7 cellular contexts compared by ENCODE assay signal in the genomic region with DNA sequence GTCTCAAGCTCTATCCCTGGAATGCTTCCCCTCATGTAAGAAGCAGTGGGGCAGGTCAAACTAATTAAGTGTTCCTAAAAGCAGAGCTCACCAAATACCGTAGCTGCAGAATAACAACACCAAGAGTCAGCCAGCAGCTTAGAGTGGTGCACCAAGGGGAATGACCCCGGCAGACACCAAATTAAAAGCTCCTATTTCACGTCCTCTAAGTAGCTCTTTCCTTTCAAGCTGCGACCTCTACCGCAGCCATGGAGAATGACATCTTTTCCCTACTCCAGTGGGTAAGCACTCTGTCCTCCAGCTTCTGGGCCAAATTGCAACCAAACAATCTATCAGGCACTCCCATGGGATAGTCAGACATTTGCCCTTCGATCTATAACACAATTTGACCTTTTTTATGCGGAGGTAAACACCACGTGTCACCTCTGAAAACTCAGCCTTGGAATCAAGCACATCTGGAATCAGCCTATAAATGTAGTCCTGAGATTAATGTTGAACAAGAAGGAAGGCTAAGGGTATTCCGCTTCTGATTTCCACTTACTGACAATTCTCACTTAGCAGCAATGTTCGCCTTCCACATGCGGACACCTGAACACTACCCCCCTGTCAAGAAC.
DNase-seq lines count a peak whose midpoint lies in the region; ATAC-seq and TF ChIP-seq lines count a peak whose summit lies in the region.

No MANE protein-coding gene starts in this region.

- in situ Hi-C loops in T47D (cut with HindIII; ENCODE audit: low pct_unique_long_range_greater_than_20kb, low sequenced_read_pairs) = no loop called here

- no peaks in the 10 kb centered on the region for H3K9me3 ChIP-seq in tibial nerve

- peaks cover 0 to 11% (median 4%) of the 10 kb centered on the region in 4 donors for H3K4me1 ChIP-seq in tibial nerve

- TF ChIP-seq POLR2A in tibial nerve (IDR thresholded peaks at IDR 0.05) = no peak

- no peak overlapping the region for H3K27ac ChIP-seq in tibial nerve

- H3K36me3 ChIP-seq in GM06990 (ENCODE audit: control insufficient read depth, insufficient read depth, low read length) (no peaks in the 10 kb centered on the region), kidney epithelial cell (ENCODE audit: control insufficient read depth, insufficient read depth, low read length) (no peaks in the 10 kb centered on the region), tibial nerve (no peaks in the 10 kb centered on the region)

- peak; percentile 80 for TF ChIP-seq CTCF in GM06990 (IDR thresholded peaks at IDR 0.05; ENCODE audit: insufficient read depth, low read length, poor library complexity, severe bottlenecking)
- TF ChIP-seq CTCF in kidney epithelial cell (IDR thresholded peaks at IDR 0.05; ENCODE audit: insufficient read depth, low read length, poor library complexity, severe bottlenecking) = peak; percentile 85
- TF ChIP-seq CTCF in tibial nerve (IDR thresholded peaks at IDR 0.05) = peak; percentile 49 to 70 (median 56)

- H3K4me3 ChIP-seq in GM06990 (replicated peaks; ENCODE audit: low read depth, low read length) = no peak overlapping the region
- no peak overlapping the region for H3K4me3 ChIP-seq in kidney epithelial cell (ENCODE audit: low read depth, low read length)
- no peak overlapping the region for H3K4me3 ChIP-seq in tibial nerve

- 26 to 29% methylated on average over 11 of the region's 11 CpGs for WGBS in tibial nerve, 2 donors

- DNase-seq in GM06990 (ENCODE audit: extremely low read depth, insufficient read length) = no peak
- peak; percentile 47 for DNase-seq in NCI-H748 treated with DMSO at 0.1 percent for 48 hours (lab: John Stamatoyannopoulos, UW)
- DNase-seq in T47D (ENCODE audit: low read depth in 1 of 2, low spot score in 1 of 2) = peak; percentile 62 to 86
- DNase-seq in kidney epithelial cell (ENCODE audit: low read depth) = no peak
- peak; percentile 17 to 48 for DNase-seq in tibial nerve (ENCODE audit: low spot score in 2 of 2)

- TF ChIP-seq EP300 in tibial nerve (IDR thresholded peaks at IDR 0.05) = peak in 1 of 2 donors; percentile 43

- H3K27me3 ChIP-seq in GM06990 (replicated peaks; ENCODE audit: control insufficient read depth, insufficient read depth, low read length) (no peaks in the 10 kb centered on the region), kidney epithelial cell (ENCODE audit: control insufficient read depth, insufficient read depth, low read length) (no peaks in the 10 kb centered on the region), tibial nerve (no peaks in the 10 kb centered on the region)

- peak; percentile 62 for ATAC-seq in HG02885 (IDR thresholded peaks at IDR 0.05; ENCODE audit: poor library complexity, unreplicated experiment)
- no peak for ATAC-seq in GM18511 (IDR thresholded peaks at IDR 0.05; ENCODE audit: unreplicated experiment)

Comparison
In these comparisons a context has a peak if more than half of its experiments do, and no peak if none do; other contexts are left out.
1. DNase-seq: peak in NCI-H748 treated with DMSO at 0.1 percent for 48 hours (single experiment), T47D (2 of 2) and tibial nerve (2 of 2); none in GM06990 (single experiment) and kidney epithelial cell (single experiment).
2. Peak in every context shown above with its lines, with median percentiles within 50 percentile points of each other: CTCF ChIP-seq.